9 cellular contexts compared by ENCODE assay signal in the genomic region with DNA sequence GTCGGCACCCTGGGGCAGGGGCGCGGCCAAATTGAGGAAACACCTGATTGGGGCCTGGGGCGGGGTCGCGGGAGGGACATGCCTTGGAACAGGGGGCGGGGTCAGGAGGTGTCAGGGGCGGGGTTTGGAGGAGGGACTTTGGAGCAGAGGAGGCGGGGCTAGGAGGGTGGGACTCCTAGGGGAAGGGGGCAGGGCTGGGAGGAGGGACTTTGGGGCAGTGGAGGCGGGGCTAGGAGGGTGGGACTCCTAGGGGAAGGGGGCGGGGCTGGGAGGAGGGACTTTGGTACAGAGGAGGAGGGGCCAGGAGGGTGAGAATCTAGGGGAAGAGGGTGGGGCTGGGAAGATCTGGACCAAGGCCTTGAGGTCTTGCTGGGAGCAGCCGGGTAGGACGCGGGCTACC. TPM values are rescaled to one million over a fixed set of nuclear protein-coding genes. Genes with fewer than 3 reads are reported as not detected.
DNase-seq lines count a peak whose midpoint lies in the region; ATAC-seq and TF ChIP-seq lines count a peak whose summit lies in the region.
"Had no signal": no experiment of that assay in that cellular context is flagged by ENCODE, and none has a peak within 500 bp of the region (broad histone marks: within the 10 kb centered on the region; RNA-seq: fewer than 3 reads in every experiment).

No MANE protein-coding gene starts in this region.

- WGBS in prostate gland = 10% methylated on average over 14 of the region's 14 CpGs

- no peak overlapping the region for H3K27ac Mint-ChIP-seq in type B pancreatic cell

- H3K9me3 Mint-ChIP-seq in type B pancreatic cell = no peaks in the 10 kb centered on the region

- no peak overlapping the region for H3K4me3 Mint-ChIP-seq in type B pancreatic cell

- H3K4me1 Mint-ChIP-seq in type B pancreatic cell (ENCODE audit: unreplicated experiment) = peaks cover 15% of the 10 kb centered on the region

- H3K36me3 ChIP-seq in prostate gland = no peaks in the 10 kb centered on the region

- H3K4me1 ChIP-seq in prostate gland (replicated peaks) = no peaks in the 10 kb centered on the region

- ATAC-seq in GM18870 (IDR thresholded peaks at IDR 0.05; ENCODE audit: unreplicated experiment) (no peak), HG02623 (IDR thresholded peaks at IDR 0.05; ENCODE audit: unreplicated experiment) (no peak)

- TF ChIP-seq CTCF in fibroblast of mammary gland (conservative IDR thresholded peaks at IDR 0.05; ENCODE audit: control insufficient read depth, insufficient read depth, low read depth, low read length) = no peak
- TF ChIP-seq CTCF in prostate gland (IDR thresholded peaks at IDR 0.05) = no peak
- TF ChIP-seq CTCF in type B pancreatic cell (conservative IDR thresholded peaks at IDR 0.05) = no peak

- DNase-seq in GDM1 (lab: John Stamatoyannopoulos, UW) (peak; percentile 59), NCI-H82 treated with DMSO at 0.1 percent for 48 hours (lab: John Stamatoyannopoulos, UW; ENCODE audit: unreplicated experiment) (peak; percentile 32), fibroblast of mammary gland (ENCODE audit: low read depth) (peak; percentile 60), prostate gland (ENCODE audit: low spot score) (peak; percentile 37), type B pancreatic cell (ENCODE audit: extremely low spot score, unreplicated experiment) (no peak)
- peak; percentile 70 for DNase-seq in activated T-cell treated with anti-CD3 and anti-CD28 coated beads, Interleukin-2, amount 50 U/mL, for 1 hour

- H3K27me3 Mint-ChIP-seq in type B pancreatic cell = peaks cover 18% of the 10 kb centered on the region

- H3K9me3 ChIP-seq in prostate gland = no peaks in the 10 kb centered on the region

- intact Hi-C loops in prostate gland (cut with DNase I) = no loop called here

- H3K27me3 ChIP-seq in prostate gland (replicated peaks; ENCODE audit: insufficient read depth) = no peaks in the 10 kb centered on the region

- H3K36me3 Mint-ChIP-seq in type B pancreatic cell = no peaks in the 10 kb centered on the region

- H3K27ac ChIP-seq in prostate gland = no peak overlapping the region

- no peak for TF ChIP-seq POLR2A in prostate gland (IDR thresholded peaks at IDR 0.05)

- H3K4me3 ChIP-seq in fibroblast of mammary gland (ENCODE audit: control insufficient read depth, low read depth, low read length) = no peak overlapping the region
- H3K4me3 ChIP-seq in prostate gland = no peak overlapping the region

RNA-seq across cellular contexts. Expression of a gene that starts 21.9 kb away (rescaled TPM):
- 1 to 10 TPM in 1 of 2 donors, under 1 TPM in 1; 0.73 to 1.8 TPM for total RNA-seq in prostate gland
- total RNA-seq in type B pancreatic cell (ENCODE audit: low replicate concordance) = 0.45 and 0.58 TPM in 2 replicates

RNA-seq across cellular contexts. Expression of a gene that starts 24.0 kb away (rescaled TPM):
- total RNA-seq in prostate gland = 100 to 1,000 TPM; 153 to 179 TPM
- total RNA-seq in type B pancreatic cell (ENCODE audit: low replicate concordance) = 227 and 245 TPM in 2 replicates

RNA-seq across cellular contexts. Expression of a gene that starts 30.4 kb away (rescaled TPM):
- 10 to 100 TPM; 26.2 to 39.7 TPM for total RNA-seq in prostate gland
- 37.2 and 44.0 TPM in 2 replicates for total RNA-seq in type B pancreatic cell (ENCODE audit: low replicate concordance)

RNA-seq across cellular contexts. Expression of a gene that starts 40.0 kb away (rescaled TPM):
- total RNA-seq in prostate gland = 1 to 10 TPM in 1 of 2 donors, under 1 TPM in 1; 0.45 to 2.2 TPM
- 1.8 TPM in 2 replicates for total RNA-seq in type B pancreatic cell (ENCODE audit: low replicate concordance)

RNA-seq across cellular contexts. Expression of a gene that starts 51.2 kb away (rescaled TPM):
- total RNA-seq in prostate gland (1 to 10 TPM in 1 of 2 donors, not detected in 1; 2.8 TPM), type B pancreatic cell (ENCODE audit: low replicate concordance) (not detected in 2 replicates)
- total RNA-seq: myocyte had no signal
